In genomic region chr22:24450600-24450999, GRCh38 we compare ENCODE assay signal across 13 cellular contexts. TPM values are rescaled to one million over a fixed set of nuclear protein-coding genes. Genes with fewer than 3 reads are reported as not detected.
A peak's percentile ranks its signal among the peaks of the same experiment; 100 is the strongest.
DNase-seq lines count a peak whose midpoint lies in the region; FAIRE-seq and TF ChIP-seq lines count a peak whose summit lies in the region.
"Had no signal": no experiment of that assay in that cellular context is flagged by ENCODE, and none has a peak within 500 bp of the region (broad histone marks: within the 10 kb centered on the region; RNA-seq: fewer than 3 reads in every experiment).

No MANE protein-coding gene starts in this region.

- TF ChIP-seq POLR2A in H1 (IDR thresholded peaks at IDR 0.05; ENCODE audit: control extremely low read depth in 1 of 2, low read depth in 2 of 2, low read length in 2 of 2) = no peak

- H3K27ac ChIP-seq in H1 (ENCODE audit: low read depth, low read length) (no peak overlapping the region), neural cell (ENCODE audit: low read length) (peak overlapping the region; percentile 40)

- 0 out of 2 replicates have a peak overlapping the region, but pooled peaks have one; percentile 12 for H2BK15ac ChIP-seq in H1 (ENCODE audit: low read length)

- CTCF ChIA-PET in H1 (lab: Charles Lee; ENCODE audit: partially characterized antibody) = interaction anchor here (0.7 to 1.8 kb wide), 6 partner anchors 30 to 392 kb away, joined by 3 to 5 read pairs (median 4); no protein-coding TSS in a partner anchor
- CTCF ChIA-PET in activated naive CD4-positive, alpha-beta T cell treated with anti-CD3 and anti-CD28 coated beads for 36 hours (lab: Charles Lee) = interaction anchor here (0.6 kb wide), 1 partner anchor 31 kb away, joined by 3 read pairs; no protein-coding TSS in a partner anchor

- no peak for TF ChIP-seq EP300 in H1 (IDR thresholded peaks at IDR 0.05; ENCODE audit: borderline replicate concordance in 1 of 2, low read depth in 2 of 2, low read length in 2 of 2)
- TF ChIP-seq EP300 in neural cell (conservative IDR thresholded peaks at IDR 0.05; ENCODE audit: poor library complexity, severe bottlenecking) = no peak

- H3K9ac ChIP-seq in H1 (replicated peaks in 1 of 4; ENCODE audit: extremely low read depth in 1 of 4, low read depth in 3 of 4, low read length in 3 of 4) (no peak overlapping the region), neural cell (ENCODE audit: low read length) (no peak overlapping the region)

- H3K4me2 ChIP-seq in H1 (ENCODE audit: insufficient read depth in 1 of 2, low read depth in 2 of 2, low read length in 2 of 2) (no peak overlapping the region; a peak in 1 of 4 replicates), neural cell (ENCODE audit: low read length) (no peak overlapping the region)

- H3K79me2 ChIP-seq in H1 (ENCODE audit: control insufficient read depth in 1 of 2, insufficient read depth in 2 of 2, low read length in 2 of 2) = no peaks in the 10 kb centered on the region
- H3K79me2 ChIP-seq in neural cell (replicated peaks; ENCODE audit: insufficient read depth, low read length) = no peaks in the 10 kb centered on the region

- intact Hi-C loops in activated naive CD4-positive, alpha-beta T cell treated with anti-CD3 and anti-CD28 coated beads for 36 hours (cut with micrococcal nuclease) = no loop called here

- POLR2A ChIA-PET in H1 (lab: Charles Lee; ENCODE audit: partially characterized antibody) = no interaction called here

- TF ChIP-seq CTCF in H1 (IDR thresholded peaks at IDR 0.05; ENCODE audit: control extremely low read depth in 1 of 3, insufficient read depth in 1 of 3, low read depth in 1 of 3, low read length in 3 of 3) (no peak), neural cell (IDR thresholded peaks at IDR 0.05; ENCODE audit: poor library complexity, severe bottlenecking) (no peak)

- no peaks in the 10 kb centered on the region for H3F3A ChIP-seq in neural cell (ENCODE audit: insufficient read depth, low read length, poor library complexity, severe bottlenecking)

- H3K4me1 ChIP-seq in H1 (replicated peaks in 1 of 4; ENCODE audit: control insufficient read depth in 3 of 4, insufficient read depth in 4 of 4, low read length in 3 of 4) = peaks cover 0 to 4% (median 3%) of the 10 kb centered on the region in 4 experiments; a peak in 2 of 7 replicates

- H4K8ac ChIP-seq in H1 (ENCODE audit: extremely low read depth, insufficient read depth, low read length) = no peak overlapping the region

- H3K4me3 Mint-ChIP-seq in activated naive CD4-positive, alpha-beta T cell treated with anti-CD3 and anti-CD28 coated beads for 36 hours = no peak overlapping the region
- H3K4me3 Mint-ChIP-seq in activated naive CD8-positive, alpha-beta T cell treated with anti-CD3 and anti-CD28 coated beads for 36 hours = no peak overlapping the region
- H3K4me3 Mint-ChIP-seq: activated CD4-positive, alpha-beta T cell treated with anti-CD3 and anti-CD28 coated beads, Interleukin-2, amount 10 ng/mL, durations not matched to agents 24 days and 14 days had no signal

- no peak overlapping the region for H3K56ac ChIP-seq in H1 (replicated peaks; ENCODE audit: insufficient read length, low read depth, low read length)

- no peaks in the 10 kb centered on the region for H3K36me3 Mint-ChIP-seq in activated naive CD4-positive, alpha-beta T cell treated with anti-CD3 and anti-CD28 coated beads for 36 hours (ENCODE audit: low read depth)
- H3K36me3 Mint-ChIP-seq in activated naive CD8-positive, alpha-beta T cell treated with anti-CD3 and anti-CD28 coated beads for 36 hours = peaks cover 3% of the 10 kb centered on the region

- FAIRE-seq in H1 (lab: Jason Lieb, UNC) = no peak
- FAIRE-seq: H54 had no signal

- DNase-seq in H7 (peak; percentile 37), NCI-H524 (lab: John Stamatoyannopoulos, UW) (peak; percentile 95 to 97), H1 (ENCODE audit: low read depth in 1 of 2, low spot score in 2 of 2) (no peak), T-helper 9 cell (no peak), cerebellar nuclear complex (lab: John Stamatoyannopoulos, UW) (no peak)
- DNase-seq in activated naive CD4-positive, alpha-beta T cell treated with anti-CD3 and anti-CD28 coated beads for 36 hours = no peak
- no peak for DNase-seq in activated naive CD8-positive, alpha-beta T cell treated with anti-CD3 and anti-CD28 coated beads for 36 hours
- DNase-seq: activated CD4-positive, alpha-beta T cell treated with anti-CD3 and anti-CD28 coated beads, Interleukin-2, amount 10 ng/mL, durations not matched to agents 24 days and 14 days; NCI-H1930; occipital lobe; SIG-M5 had no signal

- no peaks in the 10 kb centered on the region for H3K23me2 ChIP-seq in H1 (ENCODE audit: low read depth, low read length)

- TF ChIP-seq RAD21 in H1 (IDR thresholded peaks at IDR 0.05 in 1 of 2, conservative IDR thresholded peaks at IDR 0.05 in 1 of 2; ENCODE audit: low read depth in 2 of 2, low read length in 2 of 2) (no peak), neural cell (conservative IDR thresholded peaks at IDR 0.05) (no peak)

- H3K9me2 ChIP-seq in neural cell (ENCODE audit: insufficient read depth, low read length) = no peaks in the 10 kb centered on the region

- H2BK120ac ChIP-seq in H1 (replicated peaks; ENCODE audit: low read depth, low read length) = no peak overlapping the region

- no peak overlapping the region for H4K5ac ChIP-seq in H1 (ENCODE audit: insufficient read length, low read depth, low read length)

- H3K79me1 ChIP-seq in H1 (ENCODE audit: low read depth, low read length) = no peaks in the 10 kb centered on the region

- H3K4me3 ChIP-seq in H7 (ENCODE audit: insufficient read depth, low read depth, low read length) (no peak overlapping the region), H1 (ENCODE audit: extremely low read depth in 1 of 4, insufficient read depth in 2 of 4, low read depth in 3 of 4, low read length in 4 of 4) (no peak overlapping the region; a peak in 1 of 8 replicates), neural cell (ENCODE audit: low read length) (no peak overlapping the region)

- H2AK5ac ChIP-seq in H1 (ENCODE audit: low read depth, low read length) = no peak overlapping the region; the same call in 1 of the 2 replicates

- H3K36me3 ChIP-seq in H7 (replicated peaks; ENCODE audit: control insufficient read depth, insufficient read depth, low read length) (no peaks in the 10 kb centered on the region), H1 (ENCODE audit: control insufficient read depth in 2 of 4, insufficient read depth in 4 of 4, low read length in 3 of 4) (no peaks in the 10 kb centered on the region), neural cell (ENCODE audit: insufficient read depth, low read length) (no peaks in the 10 kb centered on the region)

- H3K4me1 Mint-ChIP-seq in activated naive CD4-positive, alpha-beta T cell treated with anti-CD3 and anti-CD28 coated beads for 36 hours (ENCODE audit: low read depth) = peaks cover 9% of the 10 kb centered on the region
- peaks cover 14% of the 10 kb centered on the region for H3K4me1 Mint-ChIP-seq in activated naive CD8-positive, alpha-beta T cell treated with anti-CD3 and anti-CD28 coated beads for 36 hours

- H3K9me3 Mint-ChIP-seq in activated naive CD4-positive, alpha-beta T cell treated with anti-CD3 and anti-CD28 coated beads for 36 hours = peaks cover 3% of the 10 kb centered on the region
- H3K9me3 Mint-ChIP-seq in activated naive CD8-positive, alpha-beta T cell treated with anti-CD3 and anti-CD28 coated beads for 36 hours = no peaks in the 10 kb centered on the region
- H3K9me3 Mint-ChIP-seq: activated CD4-positive, alpha-beta T cell treated with anti-CD3 and anti-CD28 coated beads, Interleukin-2, amount 10 ng/mL, durations not matched to agents 24 days and 14 days had no signal

- H3K23ac ChIP-seq in H1 (ENCODE audit: insufficient read length) = no peak overlapping the region

- 0 out of 2 replicates have a peak overlapping the region, but pooled peaks have one; percentile 42 for H2BK12ac ChIP-seq in H1 (ENCODE audit: low read depth, low read length)

- H2AFZ ChIP-seq in H1 (ENCODE audit: low read length) (no peak overlapping the region), neural cell (ENCODE audit: low read depth, low read length) (no peak overlapping the region)

- H4K91ac ChIP-seq in H1 (replicated peaks; ENCODE audit: insufficient read length, low read length) = no peak overlapping the region

- no peak overlapping the region for H3K18ac ChIP-seq in H1 (ENCODE audit: extremely low read depth, low read length)

- H3K27me3 ChIP-seq in H7 (ENCODE audit: control insufficient read depth, insufficient read depth, low read length) (no peaks in the 10 kb centered on the region), H1 (replicated peaks in 1 of 4; ENCODE audit: control insufficient read depth in 3 of 4, extremely low read depth in 1 of 4, insufficient read depth in 3 of 4, low read length in 3 of 4) (no peaks in the 10 kb centered on the region; a peak in 1 of 7 replicates), neural cell (ENCODE audit: insufficient read depth, low read depth, low read length) (no peaks in the 10 kb centered on the region)

- H2BK5ac ChIP-seq in H1 (ENCODE audit: low read depth, low read length) = no peak overlapping the region

- H4K20me1 ChIP-seq in H1 (replicated peaks in 1 of 2; ENCODE audit: control insufficient read depth in 1 of 2, insufficient read depth in 2 of 2, low read length in 2 of 2) (no peaks in the 10 kb centered on the region), neural cell (ENCODE audit: insufficient read depth) (no peaks in the 10 kb centered on the region)

- H2BK20ac ChIP-seq in H1 (ENCODE audit: low read length) = no peak overlapping the region

- no peak overlapping the region for H3K4ac ChIP-seq in H1 (replicated peaks; ENCODE audit: insufficient read length, low read depth, low read length)

- no peaks in the 10 kb centered on the region for H3K9me3 ChIP-seq in H1 (ENCODE audit: insufficient read depth in 2 of 2, low read depth in 1 of 2, low read length in 1 of 2)
- no peaks in the 10 kb centered on the region for H3K9me3 ChIP-seq in neural cell (ENCODE audit: low read length)

- H3K27me3 Mint-ChIP-seq in activated naive CD4-positive, alpha-beta T cell treated with anti-CD3 and anti-CD28 coated beads for 36 hours (ENCODE audit: low read depth) = no peaks in the 10 kb centered on the region
- no peaks in the 10 kb centered on the region for H3K27me3 Mint-ChIP-seq in activated naive CD8-positive, alpha-beta T cell treated with anti-CD3 and anti-CD28 coated beads for 36 hours
- H3K27me3 Mint-ChIP-seq: activated CD4-positive, alpha-beta T cell treated with anti-CD3 and anti-CD28 coated beads, Interleukin-2, amount 10 ng/mL, durations not matched to agents 24 days and 14 days had no signal

- no peak overlapping the region for H3K14ac ChIP-seq in H1 (ENCODE audit: insufficient read length)

- H3K27ac Mint-ChIP-seq in activated naive CD4-positive, alpha-beta T cell treated with anti-CD3 and anti-CD28 coated beads for 36 hours = no peak overlapping the region
- H3K27ac Mint-ChIP-seq in activated naive CD8-positive, alpha-beta T cell treated with anti-CD3 and anti-CD28 coated beads for 36 hours = no peak overlapping the region
- H3K27ac Mint-ChIP-seq: activated CD4-positive, alpha-beta T cell treated with anti-CD3 and anti-CD28 coated beads, Interleukin-2, amount 10 ng/mL, durations not matched to agents 24 days and 14 days had no signal

- WGBS in H1 (ENCODE audit: extremely low coverage in 1 of 2, insufficient coverage in 1 of 2, insufficient read length in 1 of 2, insufficient replicate concordance in 2 of 2, low coverage in 1 of 2, low lambda C conversion rate in 2 of 2, missing lambda C conversion rate in 1 of 2), 2 experiments = 75% methylated on average over 2 of the region's 2 CpGs; no CpG with 5 or more reads in 1 of the 2 experiments

RNA-seq across cellular contexts. Expression of gene ADORA2A, which starts 23.2 kb away (rescaled TPM):
- total RNA-seq in H7 (2014; rRNA removed; shearing (Covaris generic)) = 4.0 and 7.0 TPM in 2 replicates
- total RNA-seq in H1 (2021; fragmentation: NEBNext Ultra II Directional; extraction: Animal tissue kit (Norgen Biotek cat#: 25700)) = 7.1 and 7.2 TPM in 2 replicates
- polyA plus RNA-seq in H1 (2011; rRNA removed) = 20.3 and 22.1 TPM in 2 replicates
- polyA plus RNA-seq in H1 (2011; cell fraction: cytosol; rRNA removed) = 12.9 TPM
- 23.1 TPM for polyA plus RNA-seq in H1 (2011; cell fraction: nucleus; rRNA removed)
- polyA plus RNA-seq in H1 (2012, experiment 1 of 2) = 6.9 to 12.0 TPM (median 8.8 TPM) in 4 replicates
- polyA plus RNA-seq in H1 (2012, experiment 2 of 2) = 6.4 TPM
- polyA plus RNA-seq in H1 (2013, experiment 1 of 2) = 5.4 TPM
- 5.4 TPM for polyA plus RNA-seq in H1 (2013, experiment 2 of 2)
- 14.0 and 14.6 TPM in 2 replicates for polyA minus RNA-seq in H1 (2011; rRNA and poly(A)+ RNA removed)
- 10.5 TPM for polyA minus RNA-seq in H1 (2011; cell fraction: cytosol; rRNA and poly(A)+ RNA removed)
- polyA minus RNA-seq in H1 (2011; cell fraction: nucleus; rRNA and poly(A)+ RNA removed) = 11.1 TPM
- 2.9 and 6.7 TPM in 2 replicates for polyA plus RNA-seq in neural cell
- 1.7 and 3.7 TPM in 2 replicates for polyA minus RNA-seq in neural cell
- 10 to 100 TPM; 37.6 to 38.0 TPM for total RNA-seq in activated naive CD4-positive, alpha-beta T cell treated with anti-CD3 and anti-CD28 coated beads for 36 hours
- 10 to 100 TPM; 45.1 to 45.2 TPM for total RNA-seq in activated naive CD8-positive, alpha-beta T cell treated with anti-CD3 and anti-CD28 coated beads for 36 hours

RNA-seq across cellular contexts. Expression of gene UPB1, which starts 44.5 kb away (rescaled TPM):
- total RNA-seq in H7 (2014; rRNA removed; shearing (Covaris generic)) = 0.11 TPM in 1 of 2 replicates, not detected in the other
- not detected in 2 replicates for total RNA-seq in H1 (2021; fragmentation: NEBNext Ultra II Directional; extraction: Animal tissue kit (Norgen Biotek cat#: 25700))
- polyA plus RNA-seq in H1 (2011; rRNA removed) (0.05 and 0.09 TPM in 2 replicates), neural cell (0.12 and 0.38 TPM in 2 replicates)
- polyA plus RNA-seq in H1 (2011; cell fraction: cytosol; rRNA removed) = 0.26 TPM
- 0.36 TPM for polyA plus RNA-seq in H1 (2011; cell fraction: nucleus; rRNA removed)
- 0.06 to 0.17 TPM (median 0.12 TPM) in 4 replicates for polyA plus RNA-seq in H1 (2012, experiment 1 of 2)
- polyA plus RNA-seq in H1 (2012, experiment 2 of 2) = not detected
- 0.04 TPM for polyA plus RNA-seq in H1 (2013, experiment 1 of 2)
- polyA plus RNA-seq in H1 (2013, experiment 2 of 2) = 0.06 TPM
- polyA minus RNA-seq in H1 (2011; rRNA and poly(A)+ RNA removed) = 0.16 TPM in 1 of 2 replicates, not detected in the other
- not detected for polyA minus RNA-seq in H1 (2011; cell fraction: cytosol; rRNA and poly(A)+ RNA removed)
- 0.50 TPM for polyA minus RNA-seq in H1 (2011; cell fraction: nucleus; rRNA and poly(A)+ RNA removed)
- polyA minus RNA-seq in neural cell = 0.46 and 0.49 TPM in 2 replicates
- total RNA-seq in activated naive CD4-positive, alpha-beta T cell treated with anti-CD3 and anti-CD28 coated beads for 36 hours = under 1 TPM in 1 of 2 experiments, not detected in 1; 0.10 TPM
- total RNA-seq in activated naive CD8-positive, alpha-beta T cell treated with anti-CD3 and anti-CD28 coated beads for 36 hours = under 1 TPM in 1 of 2 experiments, not detected in 1; 0.08 TPM
- total RNA-seq: occipital lobe had no signal

Comparison
In these comparisons a context has a peak if more than half of its experiments do, and no peak if none do; other contexts are left out.
1. DNase-seq: peak in H7 (single experiment) and NCI-H524 (2 of 2); none in H1 (0 of 2), T-helper 9 cell (single experiment), activated naive CD4-positive, alpha-beta T cell treated with anti-CD3 and anti-CD28 coated beads for 36 hours (single experiment), cerebellar nuclear complex (0 of 2) and activated naive CD8-positive, alpha-beta T cell treated with anti-CD3 and anti-CD28 coated beads for 36 hours (single experiment).